ENCODE assay signal across 11 cellular contexts in genomic region chr3:147930417-147930816, GRCh38.
A peak's percentile ranks its signal among the peaks of the same experiment; 100 is the strongest.
DNase-seq lines count a peak whose midpoint lies in the region; ATAC-seq, FAIRE-seq and TF ChIP-seq lines count a peak whose summit lies in the region.
"Had no signal": no experiment of that assay in that cellular context is flagged by ENCODE, and none has a peak within 500 bp of the region (broad histone marks: within the 10 kb centered on the region; RNA-seq: fewer than 3 reads in every experiment).

No MANE protein-coding gene starts in this region.

- TF ChIP-seq CTCF in HFF-Myc (IDR thresholded peaks at IDR 0.05; ENCODE audit: low read depth, low read length, missing control alignments) (no peak), astrocyte (IDR thresholded peaks at IDR 0.05; ENCODE audit: insufficient read depth, low read depth, low read length) (no peak), thoracic aorta (IDR thresholded peaks at IDR 0.05) (no peak)

- H3K27ac ChIP-seq in astrocyte (ENCODE audit: low read depth, low read length) (peak overlapping the region; percentile 55), thoracic aorta (no peak overlapping the region)
- H3K27ac ChIP-seq in effector memory CD4-positive, alpha-beta T cell (ENCODE audit: insufficient read depth, low read length, poor library complexity, severe bottlenecking) = no peak overlapping the region

- H3K27me3 Mint-ChIP-seq in astrocyte (ENCODE audit: low read depth, unreplicated experiment) = no peaks in the 10 kb centered on the region

- no peaks in the 10 kb centered on the region for H3K9me3 ChIP-seq in astrocyte (ENCODE audit: insufficient read depth, low read depth, low read length)
- no peaks in the 10 kb centered on the region for H3K9me3 ChIP-seq in thoracic aorta
- no peaks in the 10 kb centered on the region for H3K9me3 ChIP-seq in effector memory CD4-positive, alpha-beta T cell (ENCODE audit: control insufficient read depth, low read length)

- H3K4me3 ChIP-seq in HFF-Myc (replicated peaks; ENCODE audit: low read depth, low read length) (no peak overlapping the region), astrocyte (ENCODE audit: insufficient read depth, low read depth, low read length) (no peak overlapping the region), thoracic aorta (peak overlapping the region; percentile 37)
- H3K4me3 ChIP-seq in effector memory CD4-positive, alpha-beta T cell (ENCODE audit: insufficient read depth, low read depth, low read length, poor library complexity, severe bottlenecking) = no peak overlapping the region

- peak; percentile 21 for DNase-seq in HFF-Myc (ENCODE audit: extremely low read depth, low read depth)
- DNase-seq in astrocyte (ENCODE audit: low read depth) = peak; percentile 84
- peak; percentile 57 for DNase-seq in iris pigment epithelial cell (ENCODE audit: low read depth)
- no peak for DNase-seq in thoracic aorta (ENCODE audit: low spot score)
- no peak for DNase-seq in COR-L47 (lab: John Stamatoyannopoulos, UW)
- DNase-seq in SW 1271 (lab: John Stamatoyannopoulos, UW) = no peak
- DNase-seq in NCI-H1092 treated with DMSO at 0.1 percent for 48 hours (lab: John Stamatoyannopoulos, UW) = no peak
- DNase-seq in effector memory CD4-positive, alpha-beta T cell = no peak
- DNase-seq: amygdala had no signal

- H3K27me3 ChIP-seq in astrocyte (ENCODE audit: insufficient read depth, low read length) = no peaks in the 10 kb centered on the region
- no peaks in the 10 kb centered on the region for H3K27me3 ChIP-seq in thoracic aorta (replicated peaks; ENCODE audit: insufficient read depth)
- no peaks in the 10 kb centered on the region for H3K27me3 ChIP-seq in effector memory CD4-positive, alpha-beta T cell (replicated peaks; ENCODE audit: control insufficient read depth, insufficient read depth, low read length, poor library complexity, severe bottlenecking)

- H3K4me3 Mint-ChIP-seq in astrocyte (ENCODE audit: unreplicated experiment) = peak overlapping the region; percentile 36

- H3K36me3 ChIP-seq in astrocyte (ENCODE audit: insufficient read depth, low read length) = no peaks in the 10 kb centered on the region
- no peaks in the 10 kb centered on the region for H3K36me3 ChIP-seq in thoracic aorta
- H3K36me3 ChIP-seq in effector memory CD4-positive, alpha-beta T cell (ENCODE audit: control insufficient read depth, insufficient read depth, low read length) = no peaks in the 10 kb centered on the region

- no peaks in the 10 kb centered on the region for H3K36me3 Mint-ChIP-seq in astrocyte (ENCODE audit: low read depth, unreplicated experiment)

- peak overlapping the region; percentile 98 for H3K27ac Mint-ChIP-seq in astrocyte (ENCODE audit: unreplicated experiment)

- peak; percentile 26 for FAIRE-seq in astrocyte (lab: Jason Lieb, UNC)
- FAIRE-seq: GM12892, islet of Langerhans had no signal

- H3K4me2 ChIP-seq in astrocyte (ENCODE audit: low read length) = peak overlapping the region; percentile 79

- H3K4me1 ChIP-seq in astrocyte (ENCODE audit: insufficient read depth, low read length) (peaks cover 9% of the 10 kb centered on the region), thoracic aorta (ENCODE audit: control insufficient read depth in 1 of 2, low read depth in 2 of 2) (peaks cover 4 to 6% of the 10 kb centered on the region in 2 donors)
- H3K4me1 ChIP-seq in effector memory CD4-positive, alpha-beta T cell (ENCODE audit: control insufficient read depth, insufficient read depth, low read length, poor library complexity, severe bottlenecking) = no peaks in the 10 kb centered on the region

- ATAC-seq in thoracic aorta (ENCODE audit: insufficient number of reproducible peaks, low FRiP score, low read depth) = peak; percentile 20

- H3K4me1 Mint-ChIP-seq in astrocyte (ENCODE audit: low read depth, unreplicated experiment) = peaks cover 12% of the 10 kb centered on the region

- peak overlapping the region; percentile 72 for H3K9ac ChIP-seq in astrocyte (ENCODE audit: low read length)

- H3K79me2 ChIP-seq in astrocyte (ENCODE audit: insufficient read depth, low read length) = no peaks in the 10 kb centered on the region

- no peaks in the 10 kb centered on the region for H3K9me3 Mint-ChIP-seq in astrocyte (ENCODE audit: unreplicated experiment)

- H2AFZ ChIP-seq in astrocyte (ENCODE audit: low read depth, low read length) = peak overlapping the region; percentile 63

- no peaks in the 10 kb centered on the region for H4K20me1 ChIP-seq in astrocyte (ENCODE audit: insufficient read depth, low read length)

Comparison
In these comparisons a context has a peak if more than half of its experiments do, and no peak if none do; other contexts are left out.
1. DNase-seq: peak in HFF-Myc (single experiment), astrocyte (single experiment) and iris pigment epithelial cell (single experiment); none in thoracic aorta (single experiment), COR-L47 (single experiment), SW 1271 (0 of 2), NCI-H1092 treated with DMSO at 0.1 percent for 48 hours (single experiment) and effector memory CD4-positive, alpha-beta T cell (0 of 3).